Comparison of ENCODE assay signal across 1 cellular context in genomic region chr16:30184430-30185140, GRCh38.
TF ChIP-seq lines count a peak whose summit lies in the region.

No MANE protein-coding gene starts in this region.

TF ChIP-seq in HepG2, 621 proteins besides CTCF, POLR2A, EP300 and RAD21 (continued from another document):
- TF ChIP-seq GATAD2A (CRISPR knock-in tag; IDR thresholded peaks at IDR 0.05) (no peak), ZKSCAN5 (CRISPR knock-in tag; IDR thresholded peaks at IDR 0.05) (peak; percentile 90), NBN (conservative IDR thresholded peaks at IDR 0.05) (no peak), REL (CRISPR knock-in tag; conservative IDR thresholded peaks at IDR 0.05) (no peak), SALL2 (CRISPR knock-in tag; IDR thresholded peaks at IDR 0.05) (no peak), POLR2AphosphoS2 (IDR thresholded peaks at IDR 0.05; ENCODE audit: low read depth, low read length) (no peak), ZNF468 (CRISPR knock-in tag; IDR thresholded peaks at IDR 0.05) (no peak), ZBTB38 (CRISPR knock-in tag; IDR thresholded peaks at IDR 0.05) (no peak), SP1 (IDR thresholded peaks at IDR 0.05) (no peak), SP1 (CRISPR knock-in tag; IDR thresholded peaks at IDR 0.05) (no peak), CBFB (CRISPR knock-in tag; IDR thresholded peaks at IDR 0.05) (0 out of 2 replicates have a peak, but pooled peaks have one; percentile 48), ZNF598 (CRISPR knock-in tag; IDR thresholded peaks at IDR 0.05; ENCODE audit: borderline replicate concordance) (no peak), TCF7L2 (IDR thresholded peaks at IDR 0.05; ENCODE audit: low read depth, low read length) (no peak), ZNF720 (CRISPR knock-in tag; IDR thresholded peaks at IDR 0.05) (no peak), MTF1 (CRISPR knock-in tag; IDR thresholded peaks at IDR 0.05) (no peak), AFF4 (CRISPR knock-in tag; IDR thresholded peaks at IDR 0.05) (no peak), MED8 (CRISPR knock-in tag; IDR thresholded peaks at IDR 0.05; ENCODE audit: insufficient replicate concordance) (no peak), SNAPC5 (CRISPR knock-in tag; IDR thresholded peaks at IDR 0.05; ENCODE audit: borderline replicate concordance) (no peak), ZMYM4 (CRISPR knock-in tag; IDR thresholded peaks at IDR 0.05) (0 out of 2 replicates have a peak, but pooled peaks have one; percentile 5), SAP130 (CRISPR knock-in tag; IDR thresholded peaks at IDR 0.05; ENCODE audit: low read depth) (0 out of 2 replicates have a peak, but pooled peaks have one; percentile 12), ZSCAN25 (CRISPR knock-in tag; IDR thresholded peaks at IDR 0.05) (no peak), GTF2F1 (IDR thresholded peaks at IDR 0.05; ENCODE audit: low read length) (no peak), ELK4 (CRISPR knock-in tag; IDR thresholded peaks at IDR 0.05; ENCODE audit: borderline replicate concordance) (no peak), ZNF446 (CRISPR knock-in tag; IDR thresholded peaks at IDR 0.05) (no peak), ZIK1 (CRISPR knock-in tag; IDR thresholded peaks at IDR 0.05; ENCODE audit: borderline replicate concordance, low read depth) (0 out of 2 replicates have a peak, but pooled peaks have one; percentile 49), ZNF253 (CRISPR knock-in tag; IDR thresholded peaks at IDR 0.05; ENCODE audit: borderline replicate concordance) (no peak), ZNF619 (CRISPR knock-in tag; IDR thresholded peaks at IDR 0.05) (no peak), KDM1A (CRISPR knock-in tag; IDR thresholded peaks at IDR 0.05) (no peak), HOXA7 (CRISPR knock-in tag; IDR thresholded peaks at IDR 0.05) (no peak), ZSCAN31 (CRISPR knock-in tag; IDR thresholded peaks at IDR 0.05; ENCODE audit: low read depth) (no peak), ZSCAN22 (CRISPR knock-in tag; IDR thresholded peaks at IDR 0.05) (no peak), AKAP8 (CRISPR knock-in tag; IDR thresholded peaks at IDR 0.05) (no peak), CBX2 (IDR thresholded peaks at IDR 0.05; ENCODE audit: low read depth, low read length) (no peak), CBX2 (CRISPR knock-in tag; IDR thresholded peaks at IDR 0.05; ENCODE audit: low read depth) (no peak), DMTF1 (CRISPR knock-in tag; IDR thresholded peaks at IDR 0.05) (no peak), ZNF296 (CRISPR knock-in tag; conservative IDR thresholded peaks at IDR 0.05) (no peak)
- TF ChIP-seq, protein P1, sequence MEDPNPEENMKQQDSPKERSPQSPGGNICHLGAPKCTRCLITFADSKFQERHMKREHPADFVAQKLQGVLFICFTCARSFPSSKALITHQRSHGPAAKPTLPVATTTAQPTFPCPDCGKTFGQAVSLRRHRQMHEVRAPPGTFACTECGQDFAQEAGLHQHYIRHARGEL (CRISPR knock-in tag; IDR thresholded peaks at IDR 0.05): no peak
- TF ChIP-seq, protein P2, sequence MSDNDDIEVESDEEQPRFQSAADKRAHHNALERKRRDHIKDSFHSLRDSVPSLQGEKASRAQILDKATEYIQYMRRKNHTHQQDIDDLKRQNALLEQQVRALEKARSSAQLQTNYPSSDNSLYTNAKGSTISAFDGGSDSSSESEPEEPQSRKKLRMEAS (IDR thresholded peaks at IDR 0.05): peak; percentile 28; the same call in 1 of the 2 replicates
- TF ChIP-seq, protein P3, sequence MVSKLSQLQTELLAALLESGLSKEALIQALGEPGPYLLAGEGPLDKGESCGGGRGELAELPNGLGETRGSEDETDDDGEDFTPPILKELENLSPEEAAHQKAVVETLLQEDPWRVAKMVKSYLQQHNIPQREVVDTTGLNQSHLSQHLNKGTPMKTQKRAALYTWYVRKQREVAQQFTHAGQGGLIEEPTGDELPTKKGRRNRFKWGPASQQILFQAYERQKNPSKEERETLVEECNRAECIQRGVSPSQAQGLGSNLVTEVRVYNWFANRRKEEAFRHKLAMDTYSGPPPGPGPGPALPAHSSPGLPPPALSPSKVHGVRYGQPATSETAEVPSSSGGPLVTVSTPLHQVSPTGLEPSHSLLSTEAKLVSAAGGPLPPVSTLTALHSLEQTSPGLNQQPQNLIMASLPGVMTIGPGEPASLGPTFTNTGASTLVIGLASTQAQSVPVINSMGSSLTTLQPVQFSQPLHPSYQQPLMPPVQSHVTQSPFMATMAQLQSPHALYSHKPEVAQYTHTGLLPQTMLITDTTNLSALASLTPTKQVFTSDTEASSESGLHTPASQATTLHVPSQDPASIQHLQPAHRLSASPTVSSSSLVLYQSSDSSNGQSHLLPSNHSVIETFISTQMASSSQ (IDR thresholded peaks at IDR 0.05; ENCODE audit: low read depth): no peak
- TF ChIP-seq, protein P3 (CRISPR knock-in tag; IDR thresholded peaks at IDR 0.05; ENCODE audit: borderline replicate concordance): no peak
- TF ChIP-seq, protein P4, sequence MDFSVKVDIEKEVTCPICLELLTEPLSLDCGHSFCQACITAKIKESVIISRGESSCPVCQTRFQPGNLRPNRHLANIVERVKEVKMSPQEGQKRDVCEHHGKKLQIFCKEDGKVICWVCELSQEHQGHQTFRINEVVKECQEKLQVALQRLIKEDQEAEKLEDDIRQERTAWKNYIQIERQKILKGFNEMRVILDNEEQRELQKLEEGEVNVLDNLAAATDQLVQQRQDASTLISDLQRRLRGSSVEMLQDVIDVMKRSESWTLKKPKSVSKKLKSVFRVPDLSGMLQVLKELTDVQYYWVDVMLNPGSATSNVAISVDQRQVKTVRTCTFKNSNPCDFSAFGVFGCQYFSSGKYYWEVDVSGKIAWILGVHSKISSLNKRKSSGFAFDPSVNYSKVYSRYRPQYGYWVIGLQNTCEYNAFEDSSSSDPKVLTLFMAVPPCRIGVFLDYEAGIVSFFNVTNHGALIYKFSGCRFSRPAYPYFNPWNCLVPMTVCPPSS (IDR thresholded peaks at IDR 0.05): no peak
- TF ChIP-seq, protein P5, sequence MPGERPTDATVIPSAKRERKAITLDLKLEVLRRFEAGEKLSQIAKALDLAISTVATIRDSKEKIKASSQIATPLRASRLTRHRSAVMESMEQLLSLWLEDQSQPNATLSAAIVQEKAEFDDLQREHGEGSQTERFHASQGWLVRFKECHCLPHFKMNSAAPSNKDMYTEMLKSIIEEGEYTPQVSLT (CRISPR knock-in tag; IDR thresholded peaks at IDR 0.05; ENCODE audit: borderline replicate concordance, low read depth): no peak
- TF ChIP-seq, protein P6, sequence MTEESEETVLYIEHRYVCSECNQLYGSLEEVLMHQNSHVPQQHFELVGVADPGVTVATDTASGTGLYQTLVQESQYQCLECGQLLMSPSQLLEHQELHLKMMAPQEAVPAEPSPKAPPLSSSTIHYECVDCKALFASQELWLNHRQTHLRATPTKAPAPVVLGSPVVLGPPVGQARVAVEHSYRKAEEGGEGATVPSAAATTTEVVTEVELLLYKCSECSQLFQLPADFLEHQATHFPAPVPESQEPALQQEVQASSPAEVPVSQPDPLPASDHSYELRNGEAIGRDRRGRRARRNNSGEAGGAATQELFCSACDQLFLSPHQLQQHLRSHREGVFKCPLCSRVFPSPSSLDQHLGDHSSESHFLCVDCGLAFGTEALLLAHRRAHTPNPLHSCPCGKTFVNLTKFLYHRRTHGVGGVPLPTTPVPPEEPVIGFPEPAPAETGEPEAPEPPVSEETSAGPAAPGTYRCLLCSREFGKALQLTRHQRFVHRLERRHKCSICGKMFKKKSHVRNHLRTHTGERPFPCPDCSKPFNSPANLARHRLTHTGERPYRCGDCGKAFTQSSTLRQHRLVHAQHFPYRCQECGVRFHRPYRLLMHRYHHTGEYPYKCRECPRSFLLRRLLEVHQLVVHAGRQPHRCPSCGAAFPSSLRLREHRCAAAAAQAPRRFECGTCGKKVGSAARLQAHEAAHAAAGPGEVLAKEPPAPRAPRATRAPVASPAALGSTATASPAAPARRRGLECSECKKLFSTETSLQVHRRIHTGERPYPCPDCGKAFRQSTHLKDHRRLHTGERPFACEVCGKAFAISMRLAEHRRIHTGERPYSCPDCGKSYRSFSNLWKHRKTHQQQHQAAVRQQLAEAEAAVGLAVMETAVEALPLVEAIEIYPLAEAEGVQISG (CRISPR knock-in tag; IDR thresholded peaks at IDR 0.05): peak; percentile 3; the same call in 1 of the 2 replicates
- TF ChIP-seq, protein P7, sequence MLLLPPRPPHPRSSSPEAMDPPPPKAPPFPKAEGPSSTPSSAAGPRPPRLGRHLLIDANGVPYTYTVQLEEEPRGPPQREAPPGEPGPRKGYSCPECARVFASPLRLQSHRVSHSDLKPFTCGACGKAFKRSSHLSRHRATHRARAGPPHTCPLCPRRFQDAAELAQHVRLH (CRISPR knock-in tag; IDR thresholded peaks at IDR 0.05; ENCODE audit: borderline replicate concordance, low read depth): no peak
- TF ChIP-seq, protein P8, sequence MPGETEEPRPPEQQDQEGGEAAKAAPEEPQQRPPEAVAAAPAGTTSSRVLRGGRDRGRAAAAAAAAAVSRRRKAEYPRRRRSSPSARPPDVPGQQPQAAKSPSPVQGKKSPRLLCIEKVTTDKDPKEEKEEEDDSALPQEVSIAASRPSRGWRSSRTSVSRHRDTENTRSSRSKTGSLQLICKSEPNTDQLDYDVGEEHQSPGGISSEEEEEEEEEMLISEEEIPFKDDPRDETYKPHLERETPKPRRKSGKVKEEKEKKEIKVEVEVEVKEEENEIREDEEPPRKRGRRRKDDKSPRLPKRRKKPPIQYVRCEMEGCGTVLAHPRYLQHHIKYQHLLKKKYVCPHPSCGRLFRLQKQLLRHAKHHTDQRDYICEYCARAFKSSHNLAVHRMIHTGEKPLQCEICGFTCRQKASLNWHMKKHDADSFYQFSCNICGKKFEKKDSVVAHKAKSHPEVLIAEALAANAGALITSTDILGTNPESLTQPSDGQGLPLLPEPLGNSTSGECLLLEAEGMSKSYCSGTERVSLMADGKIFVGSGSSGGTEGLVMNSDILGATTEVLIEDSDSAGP (CRISPR knock-in tag; IDR thresholded peaks at IDR 0.05; ENCODE audit: borderline replicate concordance): peak; percentile 55; the same call in 1 of the 2 replicates
